ENCODE assay signal across 1 cellular context in the genomic region with DNA sequence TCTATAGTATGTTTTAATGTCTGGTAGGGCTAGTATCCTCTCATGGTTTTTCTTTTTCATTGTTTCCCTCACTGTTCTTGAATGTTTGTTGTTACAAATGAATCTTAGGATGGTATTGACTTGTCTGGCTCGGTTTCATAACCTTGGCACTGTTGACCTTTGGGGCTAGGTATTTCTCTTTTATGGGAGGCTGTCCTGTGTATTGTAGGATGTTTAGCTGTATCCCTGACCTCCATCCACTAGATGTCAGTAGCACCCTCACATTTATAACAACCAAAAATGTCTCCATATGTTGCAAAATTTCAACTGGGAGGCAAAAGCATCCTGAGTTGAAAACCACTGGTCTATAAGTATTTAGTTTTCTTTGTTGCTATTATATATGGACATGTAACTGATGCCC.
A peak's percentile ranks its signal among the peaks of the same experiment; 100 is the strongest.
TF ChIP-seq lines count a peak whose summit lies in the region.

No MANE protein-coding gene starts in this region.

TF ChIP-seq in HepG2, 621 proteins besides CTCF, POLR2A, EP300 and RAD21 (continued from another document and continues in another):
- TF ChIP-seq, protein P1, sequence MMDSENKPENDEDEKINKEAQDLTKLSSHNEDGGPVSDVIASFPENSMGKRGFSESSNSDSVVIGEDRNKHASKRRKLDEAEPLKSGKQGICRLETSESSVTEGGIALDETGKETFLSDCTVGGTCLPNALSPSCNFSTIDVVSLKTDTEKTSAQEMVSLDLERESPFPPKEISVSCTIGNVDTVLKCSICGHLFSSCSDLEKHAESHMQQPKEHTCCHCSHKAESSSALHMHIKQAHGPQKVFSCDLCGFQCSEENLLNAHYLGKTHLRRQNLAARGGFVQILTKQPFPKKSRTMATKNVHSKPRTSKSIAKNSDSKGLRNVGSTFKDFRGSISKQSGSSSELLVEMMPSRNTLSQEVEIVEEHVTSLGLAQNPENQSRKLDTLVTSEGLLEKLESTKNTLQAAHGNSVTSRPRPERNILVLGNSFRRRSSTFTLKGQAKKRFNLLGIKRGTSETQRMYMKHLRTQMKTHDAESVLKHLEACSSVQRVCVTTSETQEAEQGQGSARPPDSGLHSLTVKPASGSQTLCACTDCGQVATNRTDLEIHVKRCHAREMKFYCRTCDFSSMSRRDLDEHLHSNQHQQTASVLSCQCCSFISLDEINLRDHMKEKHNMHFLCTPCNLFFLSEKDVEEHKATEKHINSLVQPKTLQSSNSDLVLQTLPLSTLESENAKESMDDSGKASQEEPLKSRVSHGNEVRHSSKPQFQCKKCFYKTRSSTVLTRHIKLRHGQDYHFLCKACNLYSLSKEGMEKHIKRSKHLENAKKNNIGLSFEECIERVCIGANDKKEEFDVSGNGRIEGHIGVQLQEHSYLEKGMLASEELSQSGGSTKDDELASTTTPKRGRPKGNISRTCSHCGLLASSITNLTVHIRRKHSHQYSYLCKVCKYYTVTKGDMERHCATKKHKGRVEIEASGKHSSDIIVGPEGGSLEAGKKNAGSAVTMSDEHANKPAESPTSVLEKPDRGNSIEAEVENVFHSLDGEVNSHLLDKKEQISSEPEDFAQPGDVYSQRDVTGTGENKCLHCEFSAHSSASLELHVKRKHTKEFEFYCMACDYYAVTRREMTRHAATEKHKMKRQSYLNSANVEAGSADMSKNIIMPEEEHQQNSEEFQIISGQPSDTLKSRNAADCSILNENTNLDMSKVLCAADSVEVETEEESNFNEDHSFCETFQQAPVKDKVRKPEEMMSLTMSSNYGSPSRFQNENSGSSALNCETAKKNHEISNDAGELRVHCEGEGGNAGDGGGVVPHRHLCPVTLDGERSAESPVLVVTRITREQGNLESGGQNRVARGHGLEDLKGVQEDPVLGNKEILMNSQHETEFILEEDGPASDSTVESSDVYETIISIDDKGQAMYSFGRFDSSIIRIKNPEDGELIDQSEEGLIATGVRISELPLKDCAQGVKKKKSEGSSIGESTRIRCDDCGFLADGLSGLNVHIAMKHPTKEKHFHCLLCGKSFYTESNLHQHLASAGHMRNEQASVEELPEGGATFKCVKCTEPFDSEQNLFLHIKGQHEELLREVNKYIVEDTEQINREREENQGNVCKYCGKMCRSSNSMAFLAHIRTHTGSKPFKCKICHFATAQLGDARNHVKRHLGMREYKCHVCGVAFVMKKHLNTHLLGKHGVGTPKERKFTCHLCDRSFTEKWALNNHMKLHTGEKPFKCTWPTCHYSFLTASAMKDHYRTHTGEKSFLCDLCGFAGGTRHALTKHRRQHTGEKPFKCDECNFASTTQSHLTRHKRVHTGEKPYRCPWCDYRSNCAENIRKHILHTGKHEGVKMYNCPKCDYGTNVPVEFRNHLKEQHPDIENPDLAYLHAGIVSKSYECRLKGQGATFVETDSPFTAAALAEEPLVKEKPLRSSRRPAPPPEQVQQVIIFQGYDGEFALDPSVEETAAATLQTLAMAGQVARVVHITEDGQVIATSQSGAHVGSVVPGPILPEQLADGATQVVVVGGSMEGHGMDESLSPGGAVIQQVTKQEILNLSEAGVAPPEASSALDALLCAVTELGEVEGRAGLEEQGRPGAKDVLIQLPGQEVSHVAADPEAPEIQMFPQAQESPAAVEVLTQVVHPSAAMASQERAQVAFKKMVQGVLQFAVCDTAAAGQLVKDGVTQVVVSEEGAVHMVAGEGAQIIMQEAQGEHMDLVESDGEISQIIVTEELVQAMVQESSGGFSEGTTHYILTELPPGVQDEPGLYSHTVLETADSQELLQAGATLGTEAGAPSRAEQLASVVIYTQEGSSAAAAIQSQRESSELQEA (CRISPR knock-in tag; IDR thresholded peaks at IDR 0.05; ENCODE audit: not compliant biosample characterization) = no peak
- TF ChIP-seq ZNF672 (CRISPR knock-in tag; IDR thresholded peaks at IDR 0.05) (no peak), ZNF546 (CRISPR knock-in tag; conservative IDR thresholded peaks at IDR 0.05) (no peak), ZNF205 (CRISPR knock-in tag; IDR thresholded peaks at IDR 0.05) (peak; percentile 70; the same call in 1 of the 2 replicates), ZFP41 (CRISPR knock-in tag; IDR thresholded peaks at IDR 0.05; ENCODE audit: borderline replicate concordance) (no peak), PHB2 (IDR thresholded peaks at IDR 0.05; ENCODE audit: partially characterized antibody) (no peak), MBNL3 (CRISPR knock-in tag; conservative IDR thresholded peaks at IDR 0.05) (no peak), EED (CRISPR knock-in tag; IDR thresholded peaks at IDR 0.05) (no peak), MYNN (CRISPR knock-in tag; IDR thresholded peaks at IDR 0.05; ENCODE audit: low read depth) (no peak), KLF6 (CRISPR knock-in tag; IDR thresholded peaks at IDR 0.05) (peak; percentile 51; the same call in 1 of the 2 replicates), PPARG (CRISPR knock-in tag; conservative IDR thresholded peaks at IDR 0.05) (no peak), SETDB1 (CRISPR knock-in tag; IDR thresholded peaks at IDR 0.05; ENCODE audit: borderline replicate concordance) (no peak), ZKSCAN1 (IDR thresholded peaks at IDR 0.05; ENCODE audit: low read length) (no peak), ZNF251 (CRISPR knock-in tag; IDR thresholded peaks at IDR 0.05) (no peak), ZNF382 (CRISPR knock-in tag; IDR thresholded peaks at IDR 0.05; ENCODE audit: borderline replicate concordance) (no peak), MED13 (CRISPR knock-in tag; IDR thresholded peaks at IDR 0.05) (no peak), RFX3 (CRISPR knock-in tag; IDR thresholded peaks at IDR 0.05) (no peak), MYC (CRISPR knock-in tag; IDR thresholded peaks at IDR 0.05; ENCODE audit: borderline replicate concordance) (no peak), JUND (CRISPR knock-in tag; IDR thresholded peaks at IDR 0.05) (no peak), ZSCAN29 (CRISPR knock-in tag; conservative IDR thresholded peaks at IDR 0.05) (no peak), HOXA9 (CRISPR knock-in tag; IDR thresholded peaks at IDR 0.05; ENCODE audit: borderline replicate concordance) (no peak), HMG20B (CRISPR knock-in tag; conservative IDR thresholded peaks at IDR 0.05) (no peak)
- TF ChIP-seq, protein P2, sequence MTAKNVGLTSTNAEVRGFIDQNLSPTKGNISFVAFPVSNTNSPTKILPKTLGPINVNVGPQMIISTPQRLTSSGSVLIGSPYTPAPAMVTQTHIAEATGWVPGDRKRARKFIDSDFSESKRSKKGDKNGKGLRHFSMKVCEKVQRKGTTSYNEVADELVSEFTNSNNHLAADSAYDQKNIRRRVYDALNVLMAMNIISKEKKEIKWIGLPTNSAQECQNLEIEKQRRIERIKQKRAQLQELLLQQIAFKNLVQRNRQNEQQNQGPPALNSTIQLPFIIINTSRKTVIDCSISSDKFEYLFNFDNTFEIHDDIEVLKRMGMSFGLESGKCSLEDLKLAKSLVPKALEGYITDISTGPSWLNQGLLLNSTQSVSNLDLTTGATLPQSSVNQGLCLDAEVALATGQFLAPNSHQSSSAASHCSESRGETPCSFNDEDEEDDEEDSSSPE (CRISPR knock-in tag; IDR thresholded peaks at IDR 0.05) = no peak
- TF ChIP-seq, protein P3, sequence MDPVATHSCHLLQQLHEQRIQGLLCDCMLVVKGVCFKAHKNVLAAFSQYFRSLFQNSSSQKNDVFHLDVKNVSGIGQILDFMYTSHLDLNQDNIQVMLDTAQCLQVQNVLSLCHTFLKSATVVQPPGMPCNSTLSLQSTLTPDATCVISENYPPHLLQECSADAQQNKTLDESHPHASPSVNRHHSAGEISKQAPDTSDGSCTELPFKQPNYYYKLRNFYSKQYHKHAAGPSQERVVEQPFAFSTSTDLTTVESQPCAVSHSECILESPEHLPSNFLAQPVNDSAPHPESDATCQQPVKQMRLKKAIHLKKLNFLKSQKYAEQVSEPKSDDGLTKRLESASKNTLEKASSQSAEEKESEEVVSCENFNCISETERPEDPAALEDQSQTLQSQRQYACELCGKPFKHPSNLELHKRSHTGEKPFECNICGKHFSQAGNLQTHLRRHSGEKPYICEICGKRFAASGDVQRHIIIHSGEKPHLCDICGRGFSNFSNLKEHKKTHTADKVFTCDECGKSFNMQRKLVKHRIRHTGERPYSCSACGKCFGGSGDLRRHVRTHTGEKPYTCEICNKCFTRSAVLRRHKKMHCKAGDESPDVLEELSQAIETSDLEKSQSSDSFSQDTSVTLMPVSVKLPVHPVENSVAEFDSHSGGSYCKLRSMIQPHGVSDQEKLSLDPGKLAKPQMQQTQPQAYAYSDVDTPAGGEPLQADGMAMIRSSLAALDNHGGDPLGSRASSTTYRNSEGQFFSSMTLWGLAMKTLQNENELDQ (CRISPR knock-in tag; IDR thresholded peaks at IDR 0.05; ENCODE audit: borderline replicate concordance) = no peak
- TF ChIP-seq, protein P4, sequence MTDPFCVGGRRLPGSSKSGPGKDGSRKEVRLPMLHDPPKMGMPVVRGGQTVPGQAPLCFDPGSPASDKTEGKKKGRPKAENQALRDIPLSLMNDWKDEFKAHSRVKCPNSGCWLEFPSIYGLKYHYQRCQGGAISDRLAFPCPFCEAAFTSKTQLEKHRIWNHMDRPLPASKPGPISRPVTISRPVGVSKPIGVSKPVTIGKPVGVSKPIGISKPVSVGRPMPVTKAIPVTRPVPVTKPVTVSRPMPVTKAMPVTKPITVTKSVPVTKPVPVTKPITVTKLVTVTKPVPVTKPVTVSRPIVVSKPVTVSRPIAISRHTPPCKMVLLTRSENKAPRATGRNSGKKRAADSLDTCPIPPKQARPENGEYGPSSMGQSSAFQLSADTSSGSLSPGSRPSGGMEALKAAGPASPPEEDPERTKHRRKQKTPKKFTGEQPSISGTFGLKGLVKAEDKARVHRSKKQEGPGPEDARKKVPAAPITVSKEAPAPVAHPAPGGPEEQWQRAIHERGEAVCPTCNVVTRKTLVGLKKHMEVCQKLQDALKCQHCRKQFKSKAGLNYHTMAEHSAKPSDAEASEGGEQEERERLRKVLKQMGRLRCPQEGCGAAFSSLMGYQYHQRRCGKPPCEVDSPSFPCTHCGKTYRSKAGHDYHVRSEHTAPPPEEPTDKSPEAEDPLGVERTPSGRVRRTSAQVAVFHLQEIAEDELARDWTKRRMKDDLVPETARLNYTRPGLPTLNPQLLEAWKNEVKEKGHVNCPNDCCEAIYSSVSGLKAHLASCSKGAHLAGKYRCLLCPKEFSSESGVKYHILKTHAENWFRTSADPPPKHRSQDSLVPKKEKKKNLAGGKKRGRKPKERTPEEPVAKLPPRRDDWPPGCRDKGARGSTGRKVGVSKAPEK (CRISPR knock-in tag; IDR thresholded peaks at IDR 0.05; ENCODE audit: borderline replicate concordance) = no peak
- TF ChIP-seq, protein P5, sequence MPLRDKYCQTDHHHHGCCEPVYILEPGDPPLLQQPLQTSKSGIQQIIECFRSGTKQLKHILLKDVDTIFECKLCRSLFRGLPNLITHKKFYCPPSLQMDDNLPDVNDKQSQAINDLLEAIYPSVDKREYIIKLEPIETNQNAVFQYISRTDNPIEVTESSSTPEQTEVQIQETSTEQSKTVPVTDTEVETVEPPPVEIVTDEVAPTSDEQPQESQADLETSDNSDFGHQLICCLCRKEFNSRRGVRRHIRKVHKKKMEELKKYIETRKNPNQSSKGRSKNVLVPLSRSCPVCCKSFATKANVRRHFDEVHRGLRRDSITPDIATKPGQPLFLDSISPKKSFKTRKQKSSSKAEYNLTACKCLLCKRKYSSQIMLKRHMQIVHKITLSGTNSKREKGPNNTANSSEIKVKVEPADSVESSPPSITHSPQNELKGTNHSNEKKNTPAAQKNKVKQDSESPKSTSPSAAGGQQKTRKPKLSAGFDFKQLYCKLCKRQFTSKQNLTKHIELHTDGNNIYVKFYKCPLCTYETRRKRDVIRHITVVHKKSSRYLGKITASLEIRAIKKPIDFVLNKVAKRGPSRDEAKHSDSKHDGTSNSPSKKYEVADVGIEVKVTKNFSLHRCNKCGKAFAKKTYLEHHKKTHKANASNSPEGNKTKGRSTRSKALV (CRISPR knock-in tag; IDR thresholded peaks at IDR 0.05) = no peak
- TF ChIP-seq, protein P6, sequence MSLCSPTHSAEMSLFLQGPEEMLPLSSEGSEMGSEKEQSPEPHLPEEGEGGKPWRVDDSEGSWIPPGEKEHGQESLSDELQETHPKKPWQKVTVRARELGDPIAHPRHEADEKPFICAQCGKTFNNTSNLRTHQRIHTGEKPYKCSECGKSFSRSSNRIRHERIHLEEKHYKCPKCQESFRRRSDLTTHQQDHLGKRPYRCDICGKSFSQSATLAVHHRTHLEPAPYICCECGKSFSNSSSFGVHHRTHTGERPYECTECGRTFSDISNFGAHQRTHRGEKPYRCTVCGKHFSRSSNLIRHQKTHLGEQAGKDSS (CRISPR knock-in tag; IDR thresholded peaks at IDR 0.05; ENCODE audit: borderline replicate concordance, low read depth) = no peak
- TF ChIP-seq, protein P7, sequence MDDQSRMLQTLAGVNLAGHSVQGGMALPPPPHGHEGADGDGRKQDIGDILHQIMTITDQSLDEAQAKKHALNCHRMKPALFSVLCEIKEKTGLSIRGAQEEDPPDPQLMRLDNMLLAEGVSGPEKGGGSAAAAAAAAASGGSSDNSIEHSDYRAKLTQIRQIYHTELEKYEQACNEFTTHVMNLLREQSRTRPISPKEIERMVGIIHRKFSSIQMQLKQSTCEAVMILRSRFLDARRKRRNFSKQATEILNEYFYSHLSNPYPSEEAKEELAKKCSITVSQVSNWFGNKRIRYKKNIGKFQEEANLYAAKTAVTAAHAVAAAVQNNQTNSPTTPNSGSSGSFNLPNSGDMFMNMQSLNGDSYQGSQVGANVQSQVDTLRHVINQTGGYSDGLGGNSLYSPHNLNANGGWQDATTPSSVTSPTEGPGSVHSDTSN (CRISPR knock-in tag; IDR thresholded peaks at IDR 0.05; ENCODE audit: borderline replicate concordance) = no peak
- TF ChIP-seq, protein P8, sequence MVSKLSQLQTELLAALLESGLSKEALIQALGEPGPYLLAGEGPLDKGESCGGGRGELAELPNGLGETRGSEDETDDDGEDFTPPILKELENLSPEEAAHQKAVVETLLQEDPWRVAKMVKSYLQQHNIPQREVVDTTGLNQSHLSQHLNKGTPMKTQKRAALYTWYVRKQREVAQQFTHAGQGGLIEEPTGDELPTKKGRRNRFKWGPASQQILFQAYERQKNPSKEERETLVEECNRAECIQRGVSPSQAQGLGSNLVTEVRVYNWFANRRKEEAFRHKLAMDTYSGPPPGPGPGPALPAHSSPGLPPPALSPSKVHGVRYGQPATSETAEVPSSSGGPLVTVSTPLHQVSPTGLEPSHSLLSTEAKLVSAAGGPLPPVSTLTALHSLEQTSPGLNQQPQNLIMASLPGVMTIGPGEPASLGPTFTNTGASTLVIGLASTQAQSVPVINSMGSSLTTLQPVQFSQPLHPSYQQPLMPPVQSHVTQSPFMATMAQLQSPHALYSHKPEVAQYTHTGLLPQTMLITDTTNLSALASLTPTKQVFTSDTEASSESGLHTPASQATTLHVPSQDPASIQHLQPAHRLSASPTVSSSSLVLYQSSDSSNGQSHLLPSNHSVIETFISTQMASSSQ (IDR thresholded peaks at IDR 0.05; ENCODE audit: low read depth) = no peak
- TF ChIP-seq, protein P8 (CRISPR knock-in tag; IDR thresholded peaks at IDR 0.05; ENCODE audit: borderline replicate concordance) = no peak
